ENCODE assay signal across 10 cellular contexts in genomic region chr17:82590881-82591539, GRCh38. TPM values are rescaled to one million over a fixed set of nuclear protein-coding genes. Genes with fewer than 3 reads are reported as not detected.
DNase-seq lines count a peak whose midpoint lies in the region; ATAC-seq and TF ChIP-seq lines count a peak whose summit lies in the region.
"Had no signal": no experiment of that assay in that cellular context is flagged by ENCODE, and none has a peak within 500 bp of the region (broad histone marks: within the 10 kb centered on the region; RNA-seq: fewer than 3 reads in every experiment).

No MANE protein-coding gene starts in this region.

- no TSS peak for BruUV-seq in OCI-LY7 (replicated peaks; lab: Mats Ljungman, UMichigan)

- peaks cover 29% of the 10 kb centered on the region for H3F3A ChIP-seq in smooth muscle cell (ENCODE audit: low read depth)

- H3K79me2 ChIP-seq in smooth muscle cell (ENCODE audit: low read depth) (peaks cover 5% of the 10 kb centered on the region), OCI-LY7 (ENCODE audit: insufficient read depth, low read depth, low read length) (no peaks in the 10 kb centered on the region)

- H3K9me3 ChIP-seq in left ventricle myocardium inferior (replicated peaks) (no peaks in the 10 kb centered on the region), smooth muscle cell (replicated peaks; ENCODE audit: low read depth) (no peaks in the 10 kb centered on the region), OCI-LY7 (ENCODE audit: low read length) (no peaks in the 10 kb centered on the region)

- no peaks in the 10 kb centered on the region for H3K27me3 ChIP-seq in left ventricle myocardium inferior (ENCODE audit: low read depth)
- H3K27me3 ChIP-seq in smooth muscle cell (ENCODE audit: low read depth), result no peaks in the 10 kb centered on the region

- H3K36me3 ChIP-seq in left ventricle myocardium inferior, result peaks cover 32% of the 10 kb centered on the region
- H3K36me3 ChIP-seq in smooth muscle cell (ENCODE audit: low read depth), result no peaks in the 10 kb centered on the region
- peaks cover 79% of the 10 kb centered on the region for H3K36me3 ChIP-seq in OCI-LY7 (ENCODE audit: insufficient read depth, low read length)

- intact Hi-C loops in left ventricle myocardium inferior (cut with micrococcal nuclease), result no loop called here
- intact Hi-C loops in OCI-LY7 (cut with micrococcal nuclease; ENCODE audit: unreplicated experiment), result no loop called here

- H3K9ac ChIP-seq in smooth muscle cell (ENCODE audit: low read depth), result no peak overlapping the region

- in situ Hi-C loops in G401 (cut with HindIII; ENCODE audit: low sequenced_read_pairs), result no loop called here

- DNase-seq in G401 (ENCODE audit: low spot score) (peak; percentile 21), left ventricle myocardium inferior (no peak), smooth muscle cell (lab: John Stamatoyannopoulos, UW; ENCODE audit: unreplicated experiment) (no peak), OCI-LY7 (ENCODE audit: low spot score) (no peak)
- DNase-seq in activated CD8-positive, alpha-beta memory T cell treated with anti-CD3 and anti-CD28 coated beads, Interleukin-2, amount 50 U/mL, for 4 hours, result no peak
- DNase-seq: GOT3, NCI-H1436 had no signal

- H3K4me1 ChIP-seq in left ventricle myocardium inferior (peaks cover 59% of the 10 kb centered on the region), smooth muscle cell (ENCODE audit: low read depth) (peaks cover 7% of the 10 kb centered on the region), OCI-LY7 (ENCODE audit: insufficient read depth, low read length, poor library complexity, severe bottlenecking) (peaks cover 20% of the 10 kb centered on the region)

- H3K4me3 ChIP-seq in left ventricle myocardium inferior, result no peak overlapping the region
- no peak overlapping the region for H3K4me3 ChIP-seq in smooth muscle cell
- H3K4me3 ChIP-seq in OCI-LY7 (ENCODE audit: low read depth, low read length, poor library complexity, severe bottlenecking), result no peak overlapping the region

- no peak overlapping the region for H3K4me2 ChIP-seq in smooth muscle cell
- no peak overlapping the region for H3K4me2 ChIP-seq in OCI-LY7 (ENCODE audit: low read length)

- 95% methylated on average over 16 of the region's 17 CpGs for WGBS in smooth muscle cell (ENCODE audit: low lambda C conversion rate)

- H2AFZ ChIP-seq in smooth muscle cell (ENCODE audit: low read depth), result no peak overlapping the region
- H2AFZ ChIP-seq in OCI-LY7 (ENCODE audit: low read length), result no peak overlapping the region

- no peaks in the 10 kb centered on the region for H3K9me2 ChIP-seq in OCI-LY7 (ENCODE audit: insufficient read depth, low read length)

- POLR2A ChIA-PET in OCI-LY7 (lab: Charles Lee), result no interaction called here

- no peak for TF ChIP-seq CTCF in VCaP (conservative IDR thresholded peaks at IDR 0.05)
- TF ChIP-seq CTCF in left ventricle myocardium inferior (IDR thresholded peaks at IDR 0.05; ENCODE audit: borderline replicate concordance), result no peak
- no peak for TF ChIP-seq CTCF in smooth muscle cell (IDR thresholded peaks at IDR 0.05; ENCODE audit: borderline replicate concordance, insufficient read depth, poor library complexity, severe bottlenecking)
- TF ChIP-seq CTCF in OCI-LY7 (conservative IDR thresholded peaks at IDR 0.05; ENCODE audit: low read length), result no peak

- H3K27ac ChIP-seq in VCaP (peak overlapping the region; percentile 96), left ventricle myocardium inferior (replicated peaks) (peak overlapping the region; percentile 92), smooth muscle cell (ENCODE audit: low read depth) (peak overlapping the region; percentile 80), OCI-LY7 (ENCODE audit: low read depth, low read length, poor library complexity, severe bottlenecking) (no peak overlapping the region)

- ATAC-seq in GM21528 (IDR thresholded peaks at IDR 0.05; ENCODE audit: low FRiP score, unreplicated experiment) (no peak), GM18868 (IDR thresholded peaks at IDR 0.05; ENCODE audit: unreplicated experiment) (no peak)

- CTCF ChIA-PET in OCI-LY7 (lab: Charles Lee; ENCODE audit: unreplicated experiment), result no interaction called here

- H4K20me1 ChIP-seq in smooth muscle cell (ENCODE audit: low read depth) (peaks cover 3% of the 10 kb centered on the region), OCI-LY7 (ENCODE audit: insufficient read depth, low read length) (no peaks in the 10 kb centered on the region)

RNA-seq across cellular contexts. Expression of gene WDR45B, which starts 57.2 kb away (rescaled TPM):
- total RNA-seq in G401 (2014; rRNA removed; shearing (Covaris generic)), result 109 and 117 TPM in 2 replicates
- total RNA-seq in left ventricle myocardium inferior, result 41.4 TPM
- 76.7 and 94.6 TPM in 2 replicates for total RNA-seq in smooth muscle cell
- polyA plus RNA-seq in smooth muscle cell, result 73.0 and 80.5 TPM in 2 replicates
- 59.0 and 61.7 TPM in 2 replicates for total RNA-seq in OCI-LY7 (2014; rRNA removed; shearing (Covaris generic))
- 78.9 and 81.9 TPM in 2 replicates for total RNA-seq in OCI-LY7 (2022)
